25 cellular contexts compared by ENCODE assay signal in genomic region chr7:51222916-51223315, GRCh38.
"Had no signal": no experiment of that assay in that cellular context is flagged by ENCODE, and none has a peak within 500 bp of the region (broad histone marks: within the 10 kb centered on the region; RNA-seq: fewer than 3 reads in every experiment).

No MANE protein-coding gene starts in this region.

- ATAC-seq: gastroesophageal sphincter, left lung, natural killer cell, psoas muscle, right cardiac atrium had no signal

- H3K27ac Mint-ChIP-seq: activated B cell treated with CpG ODN at 0.5 μM for 24 hours; activated naive CD8-positive, alpha-beta T cell; mesothelial cell of epicardium; natural killer cell; T-helper 1 cell treated with Interleukin-12 subunit alpha and Interleukin-12 subunit beta and Interleukin-4 antibody, amounts not matched to agents 30 μg/mL and 1 μg/mL, for 36 hours had no signal

- H3K36me3 Mint-ChIP-seq: activated naive CD8-positive, alpha-beta T cell; mesothelial cell of epicardium; natural killer cell had no signal

- DNase-seq: activated B cell treated with CpG ODN at 0.5 μM for 24 hours; activated CD4-positive, alpha-beta T cell treated with anti-CD3 and anti-CD28 coated beads for 4 hours; activated CD4-positive, alpha-beta T cell treated with anti-CD3 and anti-CD28 coated beads, Interleukin-2, amount 50 U/mL, for 48 hours; activated gamma-delta T cell treated with Interleukin-2 at 50 U/mL for 16 hours; activated T-cell treated with anti-CD3 and anti-CD28 coated beads, Interleukin-2, amount 50 U/mL, for 1 hour; adrenal gland; central memory CD4-positive, alpha-beta T cell; hypothalamus; left lung; natural killer cell; ovary; psoas muscle; right cardiac atrium; stimulated activated CD4-positive, alpha-beta T cell treated with anti-CD3 and anti-CD28 coated beads, Interleukin-1b, Interleukin-23, amount 100 ng/mL, for 48 hours; T1000; transverse colon had no signal

- H3K9me3 Mint-ChIP-seq: activated B cell treated with CpG ODN at 0.5 μM for 24 hours; mesothelial cell of epicardium; natural killer cell; T-helper 1 cell treated with Interleukin-12 subunit alpha and Interleukin-12 subunit beta and Interleukin-4 antibody, amounts not matched to agents 30 μg/mL and 1 μg/mL, for 36 hours had no signal

- H3K4me3 ChIP-seq: adrenal gland, gastroesophageal sphincter, left lung, lung, ovary, psoas muscle, transverse colon had no signal

- H3K27me3 Mint-ChIP-seq: activated B cell treated with CpG ODN at 0.5 μM for 24 hours; activated naive CD8-positive, alpha-beta T cell had no signal

- H3K4me1 ChIP-seq: adrenal gland had no signal

- H3K9me3 ChIP-seq: adrenal gland, gastroesophageal sphincter, left lung, ovary, psoas muscle, transverse colon had no signal

- H3K36me3 ChIP-seq: adrenal gland, left lung, ovary, transverse colon had no signal

- H3K4me3 Mint-ChIP-seq: activated B cell treated with CpG ODN at 0.5 μM for 24 hours; activated naive CD8-positive, alpha-beta T cell; mesothelial cell of epicardium; natural killer cell; T-helper 1 cell treated with Interleukin-12 subunit alpha and Interleukin-12 subunit beta and Interleukin-4 antibody, amounts not matched to agents 30 μg/mL and 1 μg/mL, for 36 hours had no signal

- H3K4me1 Mint-ChIP-seq: activated B cell treated with CpG ODN at 0.5 μM for 24 hours, mesothelial cell of epicardium, natural killer cell had no signal

- FAIRE-seq: astrocyte, colon, keratinocyte, urothelium cell line had no signal

- H3K27me3 ChIP-seq: adrenal gland, gastroesophageal sphincter, left lung, ovary, transverse colon had no signal

- H3K27ac ChIP-seq: adrenal gland, gastroesophageal sphincter, left lung, ovary, psoas muscle, transverse colon had no signal
